1 cellular context compared by ENCODE assay signal in the genomic region with DNA sequence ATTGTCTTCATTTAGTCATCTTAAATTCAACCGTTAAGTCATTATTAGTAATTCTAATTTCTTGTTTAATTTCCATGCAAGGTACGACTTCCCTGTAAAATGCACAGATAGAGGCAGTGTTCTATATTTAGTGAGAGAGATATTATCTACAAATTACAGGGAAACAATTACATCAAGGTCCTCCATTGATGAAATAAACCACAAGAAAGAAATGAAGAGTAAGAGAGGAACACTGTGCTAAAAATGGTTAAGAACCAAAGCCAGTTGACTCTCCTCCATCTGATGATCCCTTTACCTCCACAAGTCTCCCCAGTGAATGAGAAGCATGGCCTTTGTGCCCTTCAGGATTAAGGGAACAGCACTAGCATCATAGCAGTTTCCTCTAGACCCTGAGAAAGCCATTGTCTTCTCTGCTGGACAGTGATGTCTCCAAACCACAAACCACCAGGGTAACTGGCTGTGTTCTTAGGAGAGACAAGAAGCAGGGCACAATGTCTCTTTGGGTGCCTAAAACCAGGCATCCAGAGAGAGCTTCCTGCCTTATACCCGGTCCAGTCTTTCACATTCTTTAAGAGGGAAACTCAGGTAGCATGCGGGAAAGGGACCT.
A peak's percentile ranks its signal among the peaks of the same experiment; 100 is the strongest.
TF ChIP-seq lines count a peak whose summit lies in the region.

No MANE protein-coding gene starts in this region.

TF ChIP-seq in GM12878, 131 proteins besides CTCF, POLR2A, EP300 and RAD21 (continued from another document):
- TF ChIP-seq, protein P1, sequence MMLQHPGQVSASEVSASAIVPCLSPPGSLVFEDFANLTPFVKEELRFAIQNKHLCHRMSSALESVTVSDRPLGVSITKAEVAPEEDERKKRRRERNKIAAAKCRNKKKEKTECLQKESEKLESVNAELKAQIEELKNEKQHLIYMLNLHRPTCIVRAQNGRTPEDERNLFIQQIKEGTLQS (IDR thresholded peaks at IDR 0.05; ENCODE audit: borderline replicate concordance, extremely low read depth, low read depth, low read length) = no peak
- no peak for TF ChIP-seq SMC3 (IDR thresholded peaks at IDR 0.05; ENCODE audit: borderline replicate concordance, low read length)
- TF ChIP-seq RUNX3 (IDR thresholded peaks at IDR 0.05; ENCODE audit: low read length) = peak; percentile 63
- TF ChIP-seq, protein P2, sequence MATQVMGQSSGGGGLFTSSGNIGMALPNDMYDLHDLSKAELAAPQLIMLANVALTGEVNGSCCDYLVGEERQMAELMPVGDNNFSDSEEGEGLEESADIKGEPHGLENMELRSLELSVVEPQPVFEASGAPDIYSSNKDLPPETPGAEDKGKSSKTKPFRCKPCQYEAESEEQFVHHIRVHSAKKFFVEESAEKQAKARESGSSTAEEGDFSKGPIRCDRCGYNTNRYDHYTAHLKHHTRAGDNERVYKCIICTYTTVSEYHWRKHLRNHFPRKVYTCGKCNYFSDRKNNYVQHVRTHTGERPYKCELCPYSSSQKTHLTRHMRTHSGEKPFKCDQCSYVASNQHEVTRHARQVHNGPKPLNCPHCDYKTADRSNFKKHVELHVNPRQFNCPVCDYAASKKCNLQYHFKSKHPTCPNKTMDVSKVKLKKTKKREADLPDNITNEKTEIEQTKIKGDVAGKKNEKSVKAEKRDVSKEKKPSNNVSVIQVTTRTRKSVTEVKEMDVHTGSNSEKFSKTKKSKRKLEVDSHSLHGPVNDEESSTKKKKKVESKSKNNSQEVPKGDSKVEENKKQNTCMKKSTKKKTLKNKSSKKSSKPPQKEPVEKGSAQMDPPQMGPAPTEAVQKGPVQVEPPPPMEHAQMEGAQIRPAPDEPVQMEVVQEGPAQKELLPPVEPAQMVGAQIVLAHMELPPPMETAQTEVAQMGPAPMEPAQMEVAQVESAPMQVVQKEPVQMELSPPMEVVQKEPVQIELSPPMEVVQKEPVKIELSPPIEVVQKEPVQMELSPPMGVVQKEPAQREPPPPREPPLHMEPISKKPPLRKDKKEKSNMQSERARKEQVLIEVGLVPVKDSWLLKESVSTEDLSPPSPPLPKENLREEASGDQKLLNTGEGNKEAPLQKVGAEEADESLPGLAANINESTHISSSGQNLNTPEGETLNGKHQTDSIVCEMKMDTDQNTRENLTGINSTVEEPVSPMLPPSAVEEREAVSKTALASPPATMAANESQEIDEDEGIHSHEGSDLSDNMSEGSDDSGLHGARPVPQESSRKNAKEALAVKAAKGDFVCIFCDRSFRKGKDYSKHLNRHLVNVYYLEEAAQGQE (IDR thresholded peaks at IDR 0.05; ENCODE audit: low read depth, low read length) = 0 out of 2 replicates have a peak, but pooled peaks have one; percentile 32
- TF ChIP-seq, protein P3, sequence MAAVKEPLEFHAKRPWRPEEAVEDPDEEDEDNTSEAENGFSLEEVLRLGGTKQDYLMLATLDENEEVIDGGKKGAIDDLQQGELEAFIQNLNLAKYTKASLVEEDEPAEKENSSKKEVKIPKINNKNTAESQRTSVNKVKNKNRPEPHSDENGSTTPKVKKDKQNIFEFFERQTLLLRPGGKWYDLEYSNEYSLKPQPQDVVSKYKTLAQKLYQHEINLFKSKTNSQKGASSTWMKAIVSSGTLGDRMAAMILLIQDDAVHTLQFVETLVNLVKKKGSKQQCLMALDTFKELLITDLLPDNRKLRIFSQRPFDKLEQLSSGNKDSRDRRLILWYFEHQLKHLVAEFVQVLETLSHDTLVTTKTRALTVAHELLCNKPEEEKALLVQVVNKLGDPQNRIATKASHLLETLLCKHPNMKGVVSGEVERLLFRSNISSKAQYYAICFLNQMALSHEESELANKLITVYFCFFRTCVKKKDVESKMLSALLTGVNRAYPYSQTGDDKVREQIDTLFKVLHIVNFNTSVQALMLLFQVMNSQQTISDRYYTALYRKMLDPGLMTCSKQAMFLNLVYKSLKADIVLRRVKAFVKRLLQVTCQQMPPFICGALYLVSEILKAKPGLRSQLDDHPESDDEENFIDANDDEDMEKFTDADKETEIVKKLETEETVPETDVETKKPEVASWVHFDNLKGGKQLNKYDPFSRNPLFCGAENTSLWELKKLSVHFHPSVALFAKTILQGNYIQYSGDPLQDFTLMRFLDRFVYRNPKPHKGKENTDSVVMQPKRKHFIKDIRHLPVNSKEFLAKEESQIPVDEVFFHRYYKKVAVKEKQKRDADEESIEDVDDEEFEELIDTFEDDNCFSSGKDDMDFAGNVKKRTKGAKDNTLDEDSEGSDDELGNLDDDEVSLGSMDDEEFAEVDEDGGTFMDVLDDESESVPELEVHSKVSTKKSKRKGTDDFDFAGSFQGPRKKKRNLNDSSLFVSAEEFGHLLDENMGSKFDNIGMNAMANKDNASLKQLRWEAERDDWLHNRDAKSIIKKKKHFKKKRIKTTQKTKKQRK (IDR thresholded peaks at IDR 0.05; ENCODE audit: low read depth, low read length) = no peak
- TF ChIP-seq NR2F1 (conservative IDR thresholded peaks at IDR 0.05) = 0 out of 2 replicates have a peak, but pooled peaks have one; percentile 18
- TF ChIP-seq, protein P4, sequence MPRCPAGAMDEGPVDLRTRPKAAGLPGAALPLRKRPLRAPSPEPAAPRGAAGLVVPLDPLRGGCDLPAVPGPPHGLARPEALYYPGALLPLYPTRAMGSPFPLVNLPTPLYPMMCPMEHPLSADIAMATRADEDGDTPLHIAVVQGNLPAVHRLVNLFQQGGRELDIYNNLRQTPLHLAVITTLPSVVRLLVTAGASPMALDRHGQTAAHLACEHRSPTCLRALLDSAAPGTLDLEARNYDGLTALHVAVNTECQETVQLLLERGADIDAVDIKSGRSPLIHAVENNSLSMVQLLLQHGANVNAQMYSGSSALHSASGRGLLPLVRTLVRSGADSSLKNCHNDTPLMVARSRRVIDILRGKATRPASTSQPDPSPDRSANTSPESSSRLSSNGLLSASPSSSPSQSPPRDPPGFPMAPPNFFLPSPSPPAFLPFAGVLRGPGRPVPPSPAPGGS (IDR thresholded peaks at IDR 0.05; ENCODE audit: borderline replicate concordance, insufficient read depth, low read depth, low read length, poor library complexity, severe bottlenecking) = no peak
- TF ChIP-seq NFIC (IDR thresholded peaks at IDR 0.05; ENCODE audit: low read depth, low read length) = no peak
